In genomic region chr19:49838816-49839588, GRCh38 we compare ENCODE assay signal across 25 cellular contexts. TPM values are rescaled to one million over a fixed set of nuclear protein-coding genes. Genes with fewer than 3 reads are reported as not detected.
A peak's percentile ranks its signal among the peaks of the same experiment; 100 is the strongest.
DNase-seq lines count a peak whose midpoint lies in the region; ATAC-seq and TF ChIP-seq lines count a peak whose summit lies in the region.
"Had no signal": no experiment of that assay in that cellular context is flagged by ENCODE, and none has a peak within 500 bp of the region (broad histone marks: within the 10 kb centered on the region; RNA-seq: fewer than 3 reads in every experiment).

No MANE protein-coding gene starts in this region.

- ATAC-seq in Right ventricle myocardium inferior (peak; percentile 55), GM21367 (IDR thresholded peaks at IDR 0.05; ENCODE audit: unreplicated experiment) (no peak)
- ATAC-seq: stimulated activated memory B cell treated with anti-CD40 and anti-IgM and Interleukin-4, amounts not matched to agents 10 μg/mL and 1 μg/mL and 100 μg/mL, for 72 hours; upper lobe of right lung had no signal

- DNase-seq in Right ventricle myocardium inferior (ENCODE audit: missing footprints) (no peak), cardiac septum (ENCODE audit: low spot score) (no peak), erythroblast (lab: John Stamatoyannopoulos, UW) (no peak), nephron progenitor cell (no peak), T-helper 9 cell (no peak), NOMO-1 treated with DMSO at 0.1 percent for 48 hours (lab: John Stamatoyannopoulos, UW; ENCODE audit: unreplicated experiment) (no peak), iPS-NIHi11 (ENCODE audit: low spot score) (no peak)
- DNase-seq: activated B cell treated with CpG ODN at 0.5 μM for 24 hours; activated gamma-delta T cell treated with Interleukin-2 at 50 U/mL for 16 hours; activated naive CD8-positive, alpha-beta T cell treated with anti-CD3 and anti-CD28 coated beads, Interleukin-2, amount 10 ng/mL, durations not matched to agents 7 days and 5 days; activated T-cell treated with anti-CD3 and anti-CD28 coated beads, Interleukin-2, amount 50 U/mL, for 24 hours; CD4-positive, CD25-positive, alpha-beta regulatory T cell; central memory CD4-positive, alpha-beta T cell; DND-41; foreskin melanocyte; GF-D8; kidney glomerular epithelial cell; NCI-H1694; NCI-H446 treated with DMSO at 0.1 percent for 48 hours; NCI-H82; RPMI8226; T-helper 1 cell; upper lobe of right lung had no signal

- H3K27ac Mint-ChIP-seq in nephron progenitor cell: peak overlapping the region; percentile 59
- H3K27ac Mint-ChIP-seq: activated naive CD8-positive, alpha-beta T cell treated with anti-CD3 and anti-CD28 coated beads, Interleukin-2, amount 10 ng/mL, durations not matched to agents 7 days and 5 days; activated T-cell treated with anti-CD3 and anti-CD28 coated beads, Interleukin-2, amount 50 U/mL, for 24 hours; CD4-positive, CD25-positive, alpha-beta regulatory T cell; stimulated activated memory B cell treated with anti-CD40 and anti-IgM and Interleukin-4, amounts not matched to agents 10 μg/mL and 1 μg/mL and 100 μg/mL, for 72 hours had no signal

- intact Hi-C loops in Right ventricle myocardium inferior (cut with DNase I) (loop anchor here (2.0 kb wide), 1 partner anchor 14 kb away; no protein-coding TSS in a partner anchor), cardiac septum (cut with DNase I) (no loop called here)

- H3K4me1 Mint-ChIP-seq in nephron progenitor cell: peaks cover 20% of the 10 kb centered on the region
- H3K4me1 Mint-ChIP-seq: CD4-positive, CD25-positive, alpha-beta regulatory T cell had no signal

- H3K9me3 Mint-ChIP-seq in nephron progenitor cell: no peaks in the 10 kb centered on the region
- H3K9me3 Mint-ChIP-seq: activated B cell treated with CpG ODN at 0.5 μM for 24 hours; activated naive CD8-positive, alpha-beta T cell treated with anti-CD3 and anti-CD28 coated beads, Interleukin-2, amount 10 ng/mL, durations not matched to agents 7 days and 5 days; activated T-cell treated with anti-CD3 and anti-CD28 coated beads, Interleukin-2, amount 50 U/mL, for 24 hours; CD4-positive, CD25-positive, alpha-beta regulatory T cell; stimulated activated memory B cell treated with anti-CD40 and anti-IgM and Interleukin-4, amounts not matched to agents 10 μg/mL and 1 μg/mL and 100 μg/mL, for 72 hours had no signal

- peaks cover 8% of the 10 kb centered on the region for H3K27me3 Mint-ChIP-seq in nephron progenitor cell (ENCODE audit: low read depth, poor library complexity)
- H3K27me3 Mint-ChIP-seq: activated B cell treated with CpG ODN at 0.5 μM for 24 hours; activated naive CD8-positive, alpha-beta T cell treated with anti-CD3 and anti-CD28 coated beads, Interleukin-2, amount 10 ng/mL, durations not matched to agents 7 days and 5 days; activated T-cell treated with anti-CD3 and anti-CD28 coated beads, Interleukin-2, amount 50 U/mL, for 24 hours; CD4-positive, CD25-positive, alpha-beta regulatory T cell; stimulated activated memory B cell treated with anti-CD40 and anti-IgM and Interleukin-4, amounts not matched to agents 10 μg/mL and 1 μg/mL and 100 μg/mL, for 72 hours had no signal

- peaks cover 52% of the 10 kb centered on the region for H3K36me3 Mint-ChIP-seq in nephron progenitor cell (ENCODE audit: low read depth)

- TF ChIP-seq CTCF in nephron progenitor cell (IDR thresholded peaks at IDR 0.05): no peak

- TF ChIP-seq POLR2A in erythroblast (IDR thresholded peaks at IDR 0.05; ENCODE audit: low read length): peak; percentile 27

- H3K4me3 Mint-ChIP-seq in nephron progenitor cell: no peak overlapping the region
- H3K4me3 Mint-ChIP-seq: activated B cell treated with CpG ODN at 0.5 μM for 24 hours; activated naive CD8-positive, alpha-beta T cell treated with anti-CD3 and anti-CD28 coated beads, Interleukin-2, amount 10 ng/mL, durations not matched to agents 7 days and 5 days; activated T-cell treated with anti-CD3 and anti-CD28 coated beads, Interleukin-2, amount 50 U/mL, for 24 hours; CD4-positive, CD25-positive, alpha-beta regulatory T cell; stimulated activated memory B cell treated with anti-CD40 and anti-IgM and Interleukin-4, amounts not matched to agents 10 μg/mL and 1 μg/mL and 100 μg/mL, for 72 hours had no signal

RNA-seq across cellular contexts. Expression of gene PTOV1, which starts 12.0 kb away (rescaled TPM):
- 122 TPM for total RNA-seq in Right ventricle myocardium inferior
- total RNA-seq in cardiac septum: 95.8 TPM

RNA-seq across cellular contexts. Expression of gene MED25, which starts 20.9 kb away (rescaled TPM):
- total RNA-seq in Right ventricle myocardium inferior (70.4 TPM), cardiac septum (33.0 TPM)

RNA-seq across cellular contexts. Expression of gene FUZ, which starts 25.9 kb away (rescaled TPM):
- total RNA-seq in Right ventricle myocardium inferior: 21.0 TPM
- 13.7 TPM for total RNA-seq in cardiac septum

RNA-seq across cellular contexts. Expression of gene PNKP, which starts 28.4 kb away (rescaled TPM):
- total RNA-seq in Right ventricle myocardium inferior (36.9 TPM), cardiac septum (49.5 TPM)

RNA-seq across cellular contexts. Expression of gene AKT1S1, which starts 38.2 kb away (rescaled TPM):
- total RNA-seq in Right ventricle myocardium inferior: 37.2 TPM
- total RNA-seq in cardiac septum: 35.8 TPM
